2 cellular contexts compared by ENCODE assay signal in the genomic region with DNA sequence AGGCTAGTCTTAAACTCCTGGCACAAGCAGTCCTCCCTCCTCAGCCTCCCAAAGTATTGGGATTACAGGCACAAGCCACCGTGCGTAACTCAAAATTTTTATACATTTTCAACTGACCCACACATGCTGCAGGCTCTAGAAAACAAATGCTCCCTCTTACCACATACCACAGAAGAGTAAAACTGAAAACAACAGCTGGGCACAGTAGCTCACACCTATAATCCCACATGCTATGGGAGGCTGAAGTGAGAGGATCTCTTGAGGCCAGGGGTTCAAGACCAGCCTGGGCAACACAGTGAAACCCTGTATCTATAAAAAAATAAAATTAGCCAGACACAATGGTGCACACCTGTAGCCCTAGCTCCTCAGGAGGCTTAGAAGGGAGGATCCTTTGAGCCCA.
TF ChIP-seq lines count a peak whose summit lies in the region.

No MANE protein-coding gene starts in this region.

TF ChIP-seq in HEK293, 187 proteins besides CTCF, POLR2A, EP300 and RAD21:
- TF ChIP-seq, protein P1, sequence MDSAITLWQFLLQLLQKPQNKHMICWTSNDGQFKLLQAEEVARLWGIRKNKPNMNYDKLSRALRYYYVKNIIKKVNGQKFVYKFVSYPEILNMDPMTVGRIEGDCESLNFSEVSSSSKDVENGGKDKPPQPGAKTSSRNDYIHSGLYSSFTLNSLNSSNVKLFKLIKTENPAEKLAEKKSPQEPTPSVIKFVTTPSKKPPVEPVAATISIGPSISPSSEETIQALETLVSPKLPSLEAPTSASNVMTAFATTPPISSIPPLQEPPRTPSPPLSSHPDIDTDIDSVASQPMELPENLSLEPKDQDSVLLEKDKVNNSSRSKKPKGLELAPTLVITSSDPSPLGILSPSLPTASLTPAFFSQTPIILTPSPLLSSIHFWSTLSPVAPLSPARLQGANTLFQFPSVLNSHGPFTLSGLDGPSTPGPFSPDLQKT (IDR thresholded peaks at IDR 0.05; ENCODE audit: borderline replicate concordance, low read depth, low read length), result no peak
- TF ChIP-seq, protein P2, sequence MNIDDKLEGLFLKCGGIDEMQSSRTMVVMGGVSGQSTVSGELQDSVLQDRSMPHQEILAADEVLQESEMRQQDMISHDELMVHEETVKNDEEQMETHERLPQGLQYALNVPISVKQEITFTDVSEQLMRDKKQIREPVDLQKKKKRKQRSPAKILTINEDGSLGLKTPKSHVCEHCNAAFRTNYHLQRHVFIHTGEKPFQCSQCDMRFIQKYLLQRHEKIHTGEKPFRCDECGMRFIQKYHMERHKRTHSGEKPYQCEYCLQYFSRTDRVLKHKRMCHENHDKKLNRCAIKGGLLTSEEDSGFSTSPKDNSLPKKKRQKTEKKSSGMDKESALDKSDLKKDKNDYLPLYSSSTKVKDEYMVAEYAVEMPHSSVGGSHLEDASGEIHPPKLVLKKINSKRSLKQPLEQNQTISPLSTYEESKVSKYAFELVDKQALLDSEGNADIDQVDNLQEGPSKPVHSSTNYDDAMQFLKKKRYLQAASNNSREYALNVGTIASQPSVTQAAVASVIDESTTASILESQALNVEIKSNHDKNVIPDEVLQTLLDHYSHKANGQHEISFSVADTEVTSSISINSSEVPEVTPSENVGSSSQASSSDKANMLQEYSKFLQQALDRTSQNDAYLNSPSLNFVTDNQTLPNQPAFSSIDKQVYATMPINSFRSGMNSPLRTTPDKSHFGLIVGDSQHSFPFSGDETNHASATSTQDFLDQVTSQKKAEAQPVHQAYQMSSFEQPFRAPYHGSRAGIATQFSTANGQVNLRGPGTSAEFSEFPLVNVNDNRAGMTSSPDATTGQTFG (tag by site-specific recombination; IDR thresholded peaks at IDR 0.05; ENCODE audit: borderline replicate concordance), result no peak
- TF ChIP-seq FEZF1 (tag by site-specific recombination; IDR thresholded peaks at IDR 0.05) (no peak), ZNF121 (tag by site-specific recombination; IDR thresholded peaks at IDR 0.05) (peak; percentile 80), ZNF791 (tag by site-specific recombination; IDR thresholded peaks at IDR 0.05) (no peak)

TF ChIP-seq in HepG2, 621 proteins besides CTCF, POLR2A, EP300 and RAD21:
- no peak for TF ChIP-seq TOPORS (CRISPR knock-in tag; IDR thresholded peaks at IDR 0.05)
- TF ChIP-seq KLF16 (CRISPR knock-in tag; IDR thresholded peaks at IDR 0.05), result no peak
- no peak for TF ChIP-seq ZC3H4 (CRISPR knock-in tag; IDR thresholded peaks at IDR 0.05; ENCODE audit: borderline replicate concordance)
- TF ChIP-seq ZNF589 (CRISPR knock-in tag; conservative IDR thresholded peaks at IDR 0.05), result no peak
- TF ChIP-seq ZNF335 (CRISPR knock-in tag; IDR thresholded peaks at IDR 0.05), result no peak
- TF ChIP-seq ZNF101 (CRISPR knock-in tag; IDR thresholded peaks at IDR 0.05; ENCODE audit: borderline replicate concordance, low read depth), result no peak
- TF ChIP-seq ZNF468 (CRISPR knock-in tag; IDR thresholded peaks at IDR 0.05), result no peak
- TF ChIP-seq SMAD9 (CRISPR knock-in tag; IDR thresholded peaks at IDR 0.05), result no peak
- TF ChIP-seq MZF1 (CRISPR knock-in tag; IDR thresholded peaks at IDR 0.05; ENCODE audit: borderline replicate concordance), result no peak
- TF ChIP-seq NFE2L1 (CRISPR knock-in tag; IDR thresholded peaks at IDR 0.05; ENCODE audit: borderline replicate concordance), result no peak
- no peak for TF ChIP-seq HHEX (CRISPR knock-in tag; IDR thresholded peaks at IDR 0.05)
- TF ChIP-seq, protein P3, sequence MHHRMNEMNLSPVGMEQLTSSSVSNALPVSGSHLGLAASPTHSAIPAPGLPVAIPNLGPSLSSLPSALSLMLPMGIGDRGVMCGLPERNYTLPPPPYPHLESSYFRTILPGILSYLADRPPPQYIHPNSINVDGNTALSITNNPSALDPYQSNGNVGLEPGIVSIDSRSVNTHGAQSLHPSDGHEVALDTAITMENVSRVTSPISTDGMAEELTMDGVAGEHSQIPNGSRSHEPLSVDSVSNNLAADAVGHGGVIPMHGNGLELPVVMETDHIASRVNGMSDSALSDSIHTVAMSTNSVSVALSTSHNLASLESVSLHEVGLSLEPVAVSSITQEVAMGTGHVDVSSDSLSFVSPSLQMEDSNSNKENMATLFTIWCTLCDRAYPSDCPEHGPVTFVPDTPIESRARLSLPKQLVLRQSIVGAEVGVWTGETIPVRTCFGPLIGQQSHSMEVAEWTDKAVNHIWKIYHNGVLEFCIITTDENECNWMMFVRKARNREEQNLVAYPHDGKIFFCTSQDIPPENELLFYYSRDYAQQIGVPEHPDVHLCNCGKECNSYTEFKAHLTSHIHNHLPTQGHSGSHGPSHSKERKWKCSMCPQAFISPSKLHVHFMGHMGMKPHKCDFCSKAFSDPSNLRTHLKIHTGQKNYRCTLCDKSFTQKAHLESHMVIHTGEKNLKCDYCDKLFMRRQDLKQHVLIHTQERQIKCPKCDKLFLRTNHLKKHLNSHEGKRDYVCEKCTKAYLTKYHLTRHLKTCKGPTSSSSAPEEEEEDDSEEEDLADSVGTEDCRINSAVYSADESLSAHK (CRISPR knock-in tag; IDR thresholded peaks at IDR 0.05; ENCODE audit: borderline replicate concordance), result no peak
- no peak for TF ChIP-seq ZKSCAN5 (CRISPR knock-in tag; IDR thresholded peaks at IDR 0.05)
- TF ChIP-seq ESRRA (CRISPR knock-in tag; IDR thresholded peaks at IDR 0.05; ENCODE audit: low read depth), result no peak
